ENCODE assay signal across 1 cellular context in the genomic region with DNA sequence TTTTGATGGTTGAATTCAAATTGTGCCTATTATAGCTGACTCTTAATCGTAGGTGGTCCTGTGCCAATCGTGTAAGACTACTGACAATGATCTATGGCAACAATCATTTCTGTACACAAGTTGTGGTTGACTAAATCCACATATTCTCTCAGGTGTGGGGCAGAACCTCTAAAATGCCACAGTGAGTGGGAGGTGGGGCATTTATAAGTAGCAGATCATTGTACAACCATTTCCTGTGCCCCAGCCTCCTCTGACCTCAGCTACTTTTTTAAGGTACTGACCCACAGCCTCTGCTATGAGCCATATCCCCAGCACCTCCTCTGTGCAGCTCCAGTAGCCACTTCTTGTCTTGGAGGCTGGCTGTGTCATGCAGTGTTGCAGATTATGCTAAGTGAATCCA.
TF ChIP-seq lines count a peak whose summit lies in the region.

No MANE protein-coding gene starts in this region.

TF ChIP-seq in GM12878, 131 proteins besides CTCF, POLR2A, EP300 and RAD21 (continued from another document and continues in another):
- no peak for TF ChIP-seq SUPT20H (IDR thresholded peaks at IDR 0.05; ENCODE audit: borderline replicate concordance, control insufficient read depth, low read depth, low read length)
- TF ChIP-seq KAT2A (conservative IDR thresholded peaks at IDR 0.05; ENCODE audit: control insufficient read depth, low read depth, low read length) = no peak
- TF ChIP-seq CREB1 (IDR thresholded peaks at IDR 0.05; ENCODE audit: low read depth) = no peak
- TF ChIP-seq ZSCAN29 (IDR thresholded peaks at IDR 0.05) = no peak
- TF ChIP-seq, protein P1, sequence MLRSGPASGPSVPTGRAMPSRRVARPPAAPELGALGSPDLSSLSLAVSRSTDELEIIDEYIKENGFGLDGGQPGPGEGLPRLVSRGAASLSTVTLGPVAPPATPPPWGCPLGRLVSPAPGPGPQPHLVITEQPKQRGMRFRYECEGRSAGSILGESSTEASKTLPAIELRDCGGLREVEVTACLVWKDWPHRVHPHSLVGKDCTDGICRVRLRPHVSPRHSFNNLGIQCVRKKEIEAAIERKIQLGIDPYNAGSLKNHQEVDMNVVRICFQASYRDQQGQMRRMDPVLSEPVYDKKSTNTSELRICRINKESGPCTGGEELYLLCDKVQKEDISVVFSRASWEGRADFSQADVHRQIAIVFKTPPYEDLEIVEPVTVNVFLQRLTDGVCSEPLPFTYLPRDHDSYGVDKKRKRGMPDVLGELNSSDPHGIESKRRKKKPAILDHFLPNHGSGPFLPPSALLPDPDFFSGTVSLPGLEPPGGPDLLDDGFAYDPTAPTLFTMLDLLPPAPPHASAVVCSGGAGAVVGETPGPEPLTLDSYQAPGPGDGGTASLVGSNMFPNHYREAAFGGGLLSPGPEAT (IDR thresholded peaks at IDR 0.05; ENCODE audit: low read depth) = no peak
- TF ChIP-seq, protein P2, sequence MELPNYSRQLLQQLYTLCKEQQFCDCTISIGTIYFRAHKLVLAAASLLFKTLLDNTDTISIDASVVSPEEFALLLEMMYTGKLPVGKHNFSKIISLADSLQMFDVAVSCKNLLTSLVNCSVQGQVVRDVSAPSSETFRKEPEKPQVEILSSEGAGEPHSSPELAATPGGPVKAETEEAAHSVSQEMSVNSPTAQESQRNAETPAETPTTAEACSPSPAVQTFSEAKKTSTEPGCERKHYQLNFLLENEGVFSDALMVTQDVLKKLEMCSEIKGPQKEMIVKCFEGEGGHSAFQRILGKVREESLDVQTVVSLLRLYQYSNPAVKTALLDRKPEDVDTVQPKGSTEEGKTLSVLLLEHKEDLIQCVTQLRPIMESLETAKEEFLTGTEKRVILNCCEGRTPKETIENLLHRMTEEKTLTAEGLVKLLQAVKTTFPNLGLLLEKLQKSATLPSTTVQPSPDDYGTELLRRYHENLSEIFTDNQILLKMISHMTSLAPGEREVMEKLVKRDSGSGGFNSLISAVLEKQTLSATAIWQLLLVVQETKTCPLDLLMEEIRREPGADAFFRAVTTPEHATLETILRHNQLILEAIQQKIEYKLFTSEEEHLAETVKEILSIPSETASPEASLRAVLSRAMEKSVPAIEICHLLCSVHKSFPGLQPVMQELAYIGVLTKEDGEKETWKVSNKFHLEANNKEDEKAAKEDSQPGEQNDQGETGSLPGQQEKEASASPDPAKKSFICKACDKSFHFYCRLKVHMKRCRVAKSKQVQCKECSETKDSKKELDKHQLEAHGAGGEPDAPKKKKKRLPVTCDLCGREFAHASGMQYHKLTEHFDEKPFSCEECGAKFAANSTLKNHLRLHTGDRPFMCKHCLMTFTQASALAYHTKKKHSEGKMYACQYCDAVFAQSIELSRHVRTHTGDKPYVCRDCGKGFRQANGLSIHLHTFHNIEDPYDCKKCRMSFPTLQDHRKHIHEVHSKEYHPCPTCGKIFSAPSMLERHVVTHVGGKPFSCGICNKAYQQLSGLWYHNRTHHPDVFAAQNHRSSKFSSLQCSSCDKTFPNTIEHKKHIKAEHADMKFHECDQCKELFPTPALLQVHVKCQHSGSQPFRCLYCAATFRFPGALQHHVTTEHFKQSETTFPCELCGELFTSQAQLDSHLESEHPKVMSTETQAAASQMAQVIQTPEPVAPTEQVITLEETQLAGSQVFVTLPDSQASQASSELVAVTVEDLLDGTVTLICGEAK (IDR thresholded peaks at IDR 0.05; ENCODE audit: borderline replicate concordance) = no peak
- no peak for TF ChIP-seq IRF4 (IDR thresholded peaks at IDR 0.05; ENCODE audit: low read depth, low read length)
- TF ChIP-seq SRF (IDR thresholded peaks at IDR 0.05; ENCODE audit: low read depth in 2 of 2, low read length in 2 of 2) = no peak
- TF ChIP-seq CHD4 (IDR thresholded peaks at IDR 0.05) = no peak
- no peak for TF ChIP-seq TARDBP (IDR thresholded peaks at IDR 0.05; ENCODE audit: borderline replicate concordance)
- TF ChIP-seq HDGF (IDR thresholded peaks at IDR 0.05) = no peak
- TF ChIP-seq EGR1 (IDR thresholded peaks at IDR 0.05; ENCODE audit: borderline replicate concordance in 1 of 2, low read depth in 2 of 2, low read length in 2 of 2) = no peak
- TF ChIP-seq ZNF274 (IDR thresholded peaks at IDR 0.05; ENCODE audit: insufficient read depth, insufficient read length) = no peak
- no peak for TF ChIP-seq SIX5 (IDR thresholded peaks at IDR 0.05; ENCODE audit: low read depth, low read length, severe bottlenecking)
- peak; percentile 72 for TF ChIP-seq PKNOX1 (IDR thresholded peaks at IDR 0.05)
- TF ChIP-seq BHLHE40 (IDR thresholded peaks at IDR 0.05; ENCODE audit: borderline replicate concordance in 1 of 2, low read depth in 2 of 2, low read length in 1 of 2) = peak in 1 of 2 experiments; percentile 23; a peak in 1 of 4 replicates
- TF ChIP-seq KDM1A (IDR thresholded peaks at IDR 0.05; ENCODE audit: borderline replicate concordance) = no peak
- TF ChIP-seq, protein P3, sequence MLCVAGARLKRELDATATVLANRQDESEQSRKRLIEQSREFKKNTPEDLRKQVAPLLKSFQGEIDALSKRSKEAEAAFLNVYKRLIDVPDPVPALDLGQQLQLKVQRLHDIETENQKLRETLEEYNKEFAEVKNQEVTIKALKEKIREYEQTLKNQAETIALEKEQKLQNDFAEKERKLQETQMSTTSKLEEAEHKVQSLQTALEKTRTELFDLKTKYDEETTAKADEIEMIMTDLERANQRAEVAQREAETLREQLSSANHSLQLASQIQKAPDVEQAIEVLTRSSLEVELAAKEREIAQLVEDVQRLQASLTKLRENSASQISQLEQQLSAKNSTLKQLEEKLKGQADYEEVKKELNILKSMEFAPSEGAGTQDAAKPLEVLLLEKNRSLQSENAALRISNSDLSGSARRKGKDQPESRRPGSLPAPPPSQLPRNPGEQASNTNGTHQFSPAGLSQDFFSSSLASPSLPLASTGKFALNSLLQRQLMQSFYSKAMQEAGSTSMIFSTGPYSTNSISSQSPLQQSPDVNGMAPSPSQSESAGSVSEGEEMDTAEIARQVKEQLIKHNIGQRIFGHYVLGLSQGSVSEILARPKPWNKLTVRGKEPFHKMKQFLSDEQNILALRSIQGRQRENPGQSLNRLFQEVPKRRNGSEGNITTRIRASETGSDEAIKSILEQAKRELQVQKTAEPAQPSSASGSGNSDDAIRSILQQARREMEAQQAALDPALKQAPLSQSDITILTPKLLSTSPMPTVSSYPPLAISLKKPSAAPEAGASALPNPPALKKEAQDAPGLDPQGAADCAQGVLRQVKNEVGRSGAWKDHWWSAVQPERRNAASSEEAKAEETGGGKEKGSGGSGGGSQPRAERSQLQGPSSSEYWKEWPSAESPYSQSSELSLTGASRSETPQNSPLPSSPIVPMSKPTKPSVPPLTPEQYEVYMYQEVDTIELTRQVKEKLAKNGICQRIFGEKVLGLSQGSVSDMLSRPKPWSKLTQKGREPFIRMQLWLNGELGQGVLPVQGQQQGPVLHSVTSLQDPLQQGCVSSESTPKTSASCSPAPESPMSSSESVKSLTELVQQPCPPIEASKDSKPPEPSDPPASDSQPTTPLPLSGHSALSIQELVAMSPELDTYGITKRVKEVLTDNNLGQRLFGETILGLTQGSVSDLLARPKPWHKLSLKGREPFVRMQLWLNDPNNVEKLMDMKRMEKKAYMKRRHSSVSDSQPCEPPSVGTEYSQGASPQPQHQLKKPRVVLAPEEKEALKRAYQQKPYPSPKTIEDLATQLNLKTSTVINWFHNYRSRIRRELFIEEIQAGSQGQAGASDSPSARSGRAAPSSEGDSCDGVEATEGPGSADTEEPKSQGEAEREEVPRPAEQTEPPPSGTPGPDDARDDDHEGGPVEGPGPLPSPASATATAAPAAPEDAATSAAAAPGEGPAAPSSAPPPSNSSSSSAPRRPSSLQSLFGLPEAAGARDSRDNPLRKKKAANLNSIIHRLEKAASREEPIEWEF (IDR thresholded peaks at IDR 0.05; ENCODE audit: insufficient replicate concordance, low read depth, low read length) = no peak
- no peak for TF ChIP-seq BACH1 (IDR thresholded peaks at IDR 0.05; ENCODE audit: borderline replicate concordance)
- no peak for TF ChIP-seq KLF5 (IDR thresholded peaks at IDR 0.05; ENCODE audit: partially characterized antibody)
- TF ChIP-seq PBX3 (IDR thresholded peaks at IDR 0.05; ENCODE audit: insufficient replicate concordance, low read depth, low read length) = peak; percentile 59
- TF ChIP-seq JUNB (IDR thresholded peaks at IDR 0.05) = no peak
- peak in 1 of 2 experiments; percentile 18; a peak in 1 of 4 replicates for TF ChIP-seq IKZF2 (IDR thresholded peaks at IDR 0.05)
- TF ChIP-seq, protein P4, sequence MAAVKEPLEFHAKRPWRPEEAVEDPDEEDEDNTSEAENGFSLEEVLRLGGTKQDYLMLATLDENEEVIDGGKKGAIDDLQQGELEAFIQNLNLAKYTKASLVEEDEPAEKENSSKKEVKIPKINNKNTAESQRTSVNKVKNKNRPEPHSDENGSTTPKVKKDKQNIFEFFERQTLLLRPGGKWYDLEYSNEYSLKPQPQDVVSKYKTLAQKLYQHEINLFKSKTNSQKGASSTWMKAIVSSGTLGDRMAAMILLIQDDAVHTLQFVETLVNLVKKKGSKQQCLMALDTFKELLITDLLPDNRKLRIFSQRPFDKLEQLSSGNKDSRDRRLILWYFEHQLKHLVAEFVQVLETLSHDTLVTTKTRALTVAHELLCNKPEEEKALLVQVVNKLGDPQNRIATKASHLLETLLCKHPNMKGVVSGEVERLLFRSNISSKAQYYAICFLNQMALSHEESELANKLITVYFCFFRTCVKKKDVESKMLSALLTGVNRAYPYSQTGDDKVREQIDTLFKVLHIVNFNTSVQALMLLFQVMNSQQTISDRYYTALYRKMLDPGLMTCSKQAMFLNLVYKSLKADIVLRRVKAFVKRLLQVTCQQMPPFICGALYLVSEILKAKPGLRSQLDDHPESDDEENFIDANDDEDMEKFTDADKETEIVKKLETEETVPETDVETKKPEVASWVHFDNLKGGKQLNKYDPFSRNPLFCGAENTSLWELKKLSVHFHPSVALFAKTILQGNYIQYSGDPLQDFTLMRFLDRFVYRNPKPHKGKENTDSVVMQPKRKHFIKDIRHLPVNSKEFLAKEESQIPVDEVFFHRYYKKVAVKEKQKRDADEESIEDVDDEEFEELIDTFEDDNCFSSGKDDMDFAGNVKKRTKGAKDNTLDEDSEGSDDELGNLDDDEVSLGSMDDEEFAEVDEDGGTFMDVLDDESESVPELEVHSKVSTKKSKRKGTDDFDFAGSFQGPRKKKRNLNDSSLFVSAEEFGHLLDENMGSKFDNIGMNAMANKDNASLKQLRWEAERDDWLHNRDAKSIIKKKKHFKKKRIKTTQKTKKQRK (IDR thresholded peaks at IDR 0.05; ENCODE audit: low read depth, low read length) = no peak
- TF ChIP-seq, protein P5, sequence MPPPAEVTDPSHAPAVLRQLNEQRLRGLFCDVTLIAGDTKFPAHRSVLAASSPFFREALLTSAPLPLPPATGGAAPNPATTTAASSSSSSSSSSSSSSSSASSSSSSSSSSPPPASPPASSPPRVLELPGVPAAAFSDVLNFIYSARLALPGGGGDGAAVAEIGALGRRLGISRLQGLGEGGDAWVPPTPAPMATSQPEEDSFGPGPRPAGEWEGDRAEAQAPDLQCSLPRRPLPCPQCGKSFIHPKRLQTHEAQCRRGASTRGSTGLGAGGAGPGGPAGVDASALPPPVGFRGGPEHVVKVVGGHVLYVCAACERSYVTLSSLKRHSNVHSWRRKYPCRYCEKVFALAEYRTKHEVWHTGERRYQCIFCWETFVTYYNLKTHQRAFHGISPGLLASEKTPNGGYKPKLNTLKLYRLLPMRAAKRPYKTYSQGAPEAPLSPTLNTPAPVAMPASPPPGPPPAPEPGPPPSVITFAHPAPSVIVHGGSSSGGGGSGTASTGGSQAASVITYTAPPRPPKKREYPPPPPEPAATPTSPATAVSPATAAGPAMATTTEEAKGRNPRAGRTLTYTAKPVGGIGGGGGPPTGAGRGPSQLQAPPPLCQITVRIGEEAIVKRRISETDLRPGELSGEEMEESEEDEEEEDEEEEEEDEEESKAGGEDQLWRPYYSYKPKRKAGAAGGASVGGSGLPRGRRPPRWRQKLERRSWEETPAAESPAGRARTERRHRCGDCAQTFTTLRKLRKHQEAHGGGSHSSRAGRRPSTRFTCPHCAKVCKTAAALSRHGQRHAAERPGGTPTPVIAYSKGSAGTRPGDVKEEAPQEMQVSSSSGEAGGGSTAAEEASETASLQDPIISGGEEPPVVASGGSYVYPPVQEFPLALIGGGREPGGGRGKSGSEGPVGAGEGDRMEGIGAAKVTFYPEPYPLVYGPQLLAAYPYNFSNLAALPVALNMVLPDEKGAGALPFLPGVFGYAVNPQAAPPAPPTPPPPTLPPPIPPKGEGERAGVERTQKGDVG (CRISPR knock-in tag; IDR thresholded peaks at IDR 0.05) = no peak
- TF ChIP-seq MXI1 (IDR thresholded peaks at IDR 0.05; ENCODE audit: low read depth, low read length) = no peak
- TF ChIP-seq TCF3 (IDR thresholded peaks at IDR 0.05; ENCODE audit: borderline replicate concordance, insufficient read depth, low read depth, low read length) = no peak
- TF ChIP-seq, protein P6, sequence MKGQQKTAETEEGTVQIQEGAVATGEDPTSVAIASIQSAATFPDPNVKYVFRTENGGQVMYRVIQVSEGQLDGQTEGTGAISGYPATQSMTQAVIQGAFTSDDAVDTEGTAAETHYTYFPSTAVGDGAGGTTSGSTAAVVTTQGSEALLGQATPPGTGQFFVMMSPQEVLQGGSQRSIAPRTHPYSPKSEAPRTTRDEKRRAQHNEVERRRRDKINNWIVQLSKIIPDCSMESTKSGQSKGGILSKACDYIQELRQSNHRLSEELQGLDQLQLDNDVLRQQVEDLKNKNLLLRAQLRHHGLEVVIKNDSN (IDR thresholded peaks at IDR 0.05; ENCODE audit: borderline replicate concordance, extremely low read length, insufficient read depth, low read depth, low read length) = no peak
- TF ChIP-seq TCF7 (IDR thresholded peaks at IDR 0.05; ENCODE audit: borderline replicate concordance) = no peak
- no peak for TF ChIP-seq HDAC6 (IDR thresholded peaks at IDR 0.05; ENCODE audit: unreplicated experiment)
- no peak for TF ChIP-seq MTA3 (IDR thresholded peaks at IDR 0.05; ENCODE audit: borderline replicate concordance, low read length)
